Comparison of ENCODE assay signal across 1 cellular context in the genomic region with DNA sequence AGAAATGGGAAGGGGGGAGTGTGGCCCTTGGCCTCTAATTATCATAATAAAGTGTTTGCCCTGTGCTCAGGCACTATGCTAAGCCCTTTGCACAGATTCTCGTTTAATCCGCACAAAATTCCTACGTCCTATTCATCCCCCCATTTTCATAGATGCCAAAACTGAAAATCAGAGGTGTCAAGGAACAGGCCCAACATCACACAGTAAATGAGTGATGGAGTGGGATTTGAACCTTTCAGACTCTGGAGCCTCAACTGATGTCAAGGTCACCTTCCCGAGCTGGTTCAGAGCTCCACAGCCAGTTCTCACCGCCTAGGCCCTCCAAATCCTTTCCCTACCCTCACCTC.
TF ChIP-seq lines count a peak whose summit lies in the region.

No MANE protein-coding gene starts in this region.

TF ChIP-seq in liver, 16 proteins besides CTCF, POLR2A, EP300 and RAD21 (continued from another document):
- TF ChIP-seq, protein P1, sequence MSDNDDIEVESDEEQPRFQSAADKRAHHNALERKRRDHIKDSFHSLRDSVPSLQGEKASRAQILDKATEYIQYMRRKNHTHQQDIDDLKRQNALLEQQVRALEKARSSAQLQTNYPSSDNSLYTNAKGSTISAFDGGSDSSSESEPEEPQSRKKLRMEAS (IDR thresholded peaks at IDR 0.05) = no peak
- no peak for TF ChIP-seq FOXA1 (IDR thresholded peaks at IDR 0.05)
- TF ChIP-seq TAF1 (conservative IDR thresholded peaks at IDR 0.05) = no peak
- no peak for TF ChIP-seq FOXA2 (IDR thresholded peaks at IDR 0.05)
- no peak for TF ChIP-seq SP1 (IDR thresholded peaks at IDR 0.05)
